1 cellular context compared by ENCODE assay signal in genomic region chr19:49895566-49896297, GRCh38.
TF ChIP-seq lines count a peak whose summit lies in the region.

No MANE protein-coding gene starts in this region.

TF ChIP-seq in IMR-90, 13 proteins besides CTCF, POLR2A, EP300 and RAD21:
- TF ChIP-seq RCOR1 (IDR thresholded peaks at IDR 0.05; ENCODE audit: insufficient replicate concordance, low read length) (no peak), RFX5 (IDR thresholded peaks at IDR 0.05; ENCODE audit: low read depth, low read length) (no peak), FOS (IDR thresholded peaks at IDR 0.05; ENCODE audit: low read depth, low read length) (no peak), MAZ (IDR thresholded peaks at IDR 0.05; ENCODE audit: borderline replicate concordance, low read depth, low read length) (no peak), MAFK (IDR thresholded peaks at IDR 0.05; ENCODE audit: low read depth, low read length) (no peak), MXI1 (IDR thresholded peaks at IDR 0.05; ENCODE audit: borderline replicate concordance, low read depth, low read length) (no peak), CHD1 (IDR thresholded peaks at IDR 0.05; ENCODE audit: low read depth, low read length) (no peak), NFE2L2 (IDR thresholded peaks at IDR 0.05; ENCODE audit: low read depth, low read length) (no peak), CEBPB (IDR thresholded peaks at IDR 0.05; ENCODE audit: low read depth, low read length) (no peak), ELK1 (IDR thresholded peaks at IDR 0.05; ENCODE audit: borderline replicate concordance, low read depth, low read length) (no peak), BHLHE40 (IDR thresholded peaks at IDR 0.05; ENCODE audit: low read depth, low read length) (no peak), SMC3 (IDR thresholded peaks at IDR 0.05; ENCODE audit: low read depth, low read length) (no peak), USF2 (IDR thresholded peaks at IDR 0.05; ENCODE audit: low read depth, low read length) (no peak)
TF ChIP-seq in IMR-90: peak in this region for 0.
